In the genomic region with DNA sequence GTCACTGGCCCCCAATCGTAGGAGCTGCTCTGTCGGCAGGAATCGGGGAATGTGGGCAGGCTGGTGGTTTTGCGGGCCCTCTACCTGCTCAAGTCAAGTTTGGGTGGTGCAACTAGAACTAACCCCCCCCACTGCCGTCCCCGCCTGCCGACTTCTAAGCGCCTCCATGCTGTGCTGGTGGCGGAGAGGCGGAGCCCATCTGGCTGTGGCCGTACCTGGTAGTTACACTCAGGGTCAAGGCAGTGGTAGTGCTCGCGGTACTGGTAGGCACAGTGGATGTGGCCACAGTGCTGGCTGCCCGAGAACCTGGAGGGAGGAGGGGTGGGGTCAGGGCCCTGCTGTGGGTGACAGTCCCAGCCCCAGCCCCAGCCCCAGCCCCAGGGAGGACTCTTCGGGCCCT, we compare ENCODE assay signal across 19 cellular contexts.
DNase-seq lines count a peak whose midpoint lies in the region; ATAC-seq, FAIRE-seq and TF ChIP-seq lines count a peak whose summit lies in the region.
"Had no signal": no experiment of that assay in that cellular context is flagged by ENCODE, and none has a peak within 500 bp of the region (broad histone marks: within the 10 kb centered on the region; RNA-seq: fewer than 3 reads in every experiment).

No MANE protein-coding gene starts in this region.

- H3K9me3 Mint-ChIP-seq in immature natural killer cell = no peaks in the 10 kb centered on the region
- H3K9me3 Mint-ChIP-seq: CD14-positive monocyte; CD8-positive, alpha-beta T cell; IgD-negative memory B cell had no signal

- H2BK5ac ChIP-seq in neuronal stem cell (ENCODE audit: low read length) = peak overlapping the region; percentile 48

- no TSS peak for BruUV-seq in K562 (replicated peaks; lab: Mats Ljungman, UMichigan)

- no peak overlapping the region for H2BK12ac ChIP-seq in neuronal stem cell (ENCODE audit: low read length)

- no peak overlapping the region for H4K8ac ChIP-seq in neuronal stem cell (ENCODE audit: low read depth, low read length)

- H3K9me3 ChIP-seq in K562 (replicated peaks; ENCODE audit: control insufficient read depth, insufficient read depth, low read depth, low read length) (0 out of 2 replicates have a peak, but pooled peaks cover under 1% of the 10 kb centered on the region), neuronal stem cell (replicated peaks in 1 of 2; ENCODE audit: control insufficient read depth in 2 of 2, insufficient read depth in 1 of 2, low read depth in 1 of 2, low read length in 2 of 2) (no peaks in the 10 kb centered on the region), stomach smooth muscle (ENCODE audit: control insufficient read depth in 2 of 2, low read length in 2 of 2) (no peaks in the 10 kb centered on the region)
- H3K9me3 ChIP-seq: A549 had no signal

- no peak overlapping the region for H2AFZ ChIP-seq in K562 (ENCODE audit: low read depth, low read length)
- H2AFZ ChIP-seq in neuronal stem cell (ENCODE audit: low read length) = no peak overlapping the region

- CTCF ChIA-PET in K562 (lab: Yijun Ruan, JAX; ENCODE audit: low intra/inter-chr PET ratio) = no interaction called here

- no peak for TF ChIP-seq EP300 in K562 (IDR thresholded peaks at IDR 0.05; ENCODE audit: low read length)

- DNase-seq in K562 (ENCODE audit: extremely low read depth in 1 of 4, low spot score in 3 of 4) = no peak
- DNase-seq in neuronal stem cell (ENCODE audit: low spot score) = no peak
- DNase-seq in immature natural killer cell = no peak
- DNase-seq in NOMO-1 treated with dmso at 0.1 percent for 144 hours (lab: John Stamatoyannopoulos, UW; ENCODE audit: unreplicated experiment) = no peak
- DNase-seq: CD8-positive, alpha-beta T cell; COR-L47; DMS153; DMS79 treated with DMSO at 0.1 percent for 48 hours; EL had no signal

- H3K36me3 Mint-ChIP-seq in immature natural killer cell = peaks cover 5 to 6% (median 5%) of the 10 kb centered on the region in 3 donors

- WGBS in K562 (ENCODE audit: insufficient coverage, low coverage, missing lambda C conversion rate) = 4% methylated on average over 15 of the region's 15 CpGs
- no CpG with 5 or more reads among the region's 15 CpGs for WGBS in neuronal stem cell (ENCODE audit: extremely low coverage in 2 of 2, insufficient read length in 2 of 2, insufficient replicate concordance in 1 of 2), 2 donors

- H3K79me2 ChIP-seq in K562 (ENCODE audit: control insufficient read depth, insufficient read depth, low read length) = no peaks in the 10 kb centered on the region

- no peak for FAIRE-seq in K562 (lab: Jason Lieb, UNC)
- FAIRE-seq: A549, D721Med, G401.6, GM12892, GM19239, H54 had no signal

- H3K79me1 ChIP-seq in neuronal stem cell (ENCODE audit: low read depth, low read length) = no peaks in the 10 kb centered on the region

- peak overlapping the region; percentile 38 for H3K14ac ChIP-seq in neuronal stem cell (ENCODE audit: low read length)

- H3K4me2 ChIP-seq in K562 (ENCODE audit: insufficient read depth, low read length) (no peak overlapping the region), neuronal stem cell (ENCODE audit: insufficient read depth, low read length, poor library complexity, severe bottlenecking) (no peak overlapping the region)
- H3K4me2 ChIP-seq: A549 had no signal

- H3K27ac ChIP-seq in K562 (ENCODE audit: extremely low read depth, low read depth, low read length) = no peak overlapping the region
- no peak overlapping the region for H3K27ac ChIP-seq in neuronal stem cell (replicated peaks; ENCODE audit: low read length)
- peak overlapping the region; percentile 92 for H3K27ac ChIP-seq in stomach smooth muscle (ENCODE audit: low read length)
- H3K27ac ChIP-seq: A549 had no signal

- peaks cover 51 to 86% of the 10 kb centered on the region in 2 experiments for H3K27me3 ChIP-seq in K562 (ENCODE audit: control insufficient read depth in 2 of 2, insufficient read depth in 2 of 2, low read length in 2 of 2)
- H3K27me3 ChIP-seq in neuronal stem cell (ENCODE audit: control insufficient read depth in 3 of 3, insufficient read depth in 3 of 3, low read depth in 1 of 3, low read length in 3 of 3) = no peaks in the 10 kb centered on the region
- no peaks in the 10 kb centered on the region for H3K27me3 ChIP-seq in stomach smooth muscle (ENCODE audit: control insufficient read depth in 1 of 2, insufficient read depth in 2 of 2, low read length in 2 of 2)

- H3K4me3 ChIP-seq in K562 = no peak overlapping the region
- no peak overlapping the region for H3K4me3 ChIP-seq in neuronal stem cell (ENCODE audit: low read length in 2 of 2)
- no peak overlapping the region for H3K4me3 ChIP-seq in stomach smooth muscle (ENCODE audit: low read length in 2 of 2)
- H3K4me3 ChIP-seq: A549 had no signal

- H3K27me3 Mint-ChIP-seq in immature natural killer cell (ENCODE audit: low read depth in 3 of 3) = peaks cover 0 to 4% (median 0%) of the 10 kb centered on the region in 3 donors
- H3K27me3 Mint-ChIP-seq: IgD-negative memory B cell had no signal

- no peak overlapping the region for H3K27ac Mint-ChIP-seq in immature natural killer cell
- H3K27ac Mint-ChIP-seq: CD14-positive monocyte; CD8-positive, alpha-beta T cell; IgD-negative memory B cell had no signal

- H3K9ac ChIP-seq in K562 (ENCODE audit: insufficient read depth in 1 of 2, low read depth in 2 of 2, low read length in 2 of 2) (no peak overlapping the region), neuronal stem cell (ENCODE audit: low read depth, low read length, poor library complexity) (no peak overlapping the region), stomach smooth muscle (ENCODE audit: low read length in 2 of 2) (no peak overlapping the region)

- H2AK5ac ChIP-seq in neuronal stem cell (ENCODE audit: low read depth, low read length) = no peak overlapping the region

- no peak for TF ChIP-seq RAD21 in K562 (CRISPR knock-in tag; conservative IDR thresholded peaks at IDR 0.05 in 1 of 2, IDR thresholded peaks at IDR 0.05 in 1 of 2)

- H3K4me1 ChIP-seq in K562 (replicated peaks in 1 of 2; ENCODE audit: control insufficient read depth in 2 of 2, insufficient read depth in 2 of 2, low read length in 2 of 2) = peaks cover 0 to 65% of the 10 kb centered on the region in 2 experiments; a peak in 2 of 5 replicates
- H3K4me1 ChIP-seq in neuronal stem cell (ENCODE audit: control insufficient read depth in 2 of 2, insufficient read depth in 1 of 2, low read depth in 1 of 2, low read length in 2 of 2) = peaks cover 2 to 12% of the 10 kb centered on the region in 2 donors
- peaks cover 91% of the 10 kb centered on the region for H3K4me1 ChIP-seq in stomach smooth muscle (ENCODE audit: control insufficient read depth, insufficient read depth, low read length)
- H3K4me1 ChIP-seq: A549 had no signal

- TF ChIP-seq POLR2A in K562 (conservative IDR thresholded peaks at IDR 0.05) = no peak

- H3K36me3 ChIP-seq in K562 (ENCODE audit: control insufficient read depth, insufficient read depth, low read length) (no peaks in the 10 kb centered on the region), neuronal stem cell (replicated peaks in 1 of 2; ENCODE audit: control insufficient read depth in 2 of 2, insufficient read depth in 2 of 2, low read length in 2 of 2) (peaks cover 0 to 9% of the 10 kb centered on the region in 2 donors), stomach smooth muscle (ENCODE audit: control insufficient read depth in 2 of 2, insufficient read depth in 2 of 2, low read length in 2 of 2) (peaks cover 13 to 20% of the 10 kb centered on the region in 2 donors)

- no peak for TF ChIP-seq CTCF in K562 (IDR thresholded peaks at IDR 0.05 in 2 of 3, conservative IDR thresholded peaks at IDR 0.05 in 1 of 3; ENCODE audit: insufficient read depth in 2 of 3, low read depth in 1 of 3, low read length in 3 of 3)

- H2BK15ac ChIP-seq in neuronal stem cell (ENCODE audit: low read length) = no peak overlapping the region

- H3K18ac ChIP-seq in neuronal stem cell (ENCODE audit: low read length) = peak overlapping the region; percentile 76

- H3K4me3 Mint-ChIP-seq in immature natural killer cell = no peak overlapping the region
- H3K4me3 Mint-ChIP-seq: CD14-positive monocyte; CD8-positive, alpha-beta T cell had no signal

- ATAC-seq in K562 (peak; percentile 14; the same call in 2 of the 3 replicates), GM18498 (IDR thresholded peaks at IDR 0.05; ENCODE audit: unreplicated experiment) (no peak)
- ATAC-seq: A549; CD8-positive, alpha-beta T cell had no signal

- H4K91ac ChIP-seq in neuronal stem cell (ENCODE audit: low read depth, low read length, poor library complexity) = no peak overlapping the region

- POLR2A ChIA-PET in K562 (lab: Yijun Ruan, JAX) = no interaction called here

- H3K23ac ChIP-seq in neuronal stem cell (ENCODE audit: low read depth, low read length, poor library complexity) = peak overlapping the region; percentile 89

- H3K9me1 ChIP-seq in K562 (ENCODE audit: control insufficient read depth, insufficient read depth, low read length) = no peaks in the 10 kb centered on the region

- in situ Hi-C loops in K562 (cut with MboI) = no loop called here

- H2BK120ac ChIP-seq in neuronal stem cell (ENCODE audit: low read depth, low read length) = no peak overlapping the region

- H4K20me1 ChIP-seq in K562 (replicated peaks; ENCODE audit: control insufficient read depth, insufficient read depth, low read length) = peaks cover 30% of the 10 kb centered on the region

- H3K4ac ChIP-seq in neuronal stem cell (ENCODE audit: low read length) = no peak overlapping the region

- no peaks in the 10 kb centered on the region for H3K4me1 Mint-ChIP-seq in immature natural killer cell
- H3K4me1 Mint-ChIP-seq: CD14-positive monocyte, IgD-negative memory B cell had no signal

- intact Hi-C loops in K562 (cut with micrococcal nuclease) = no loop called here

TF ChIP-seq in K562, 482 proteins besides CTCF, POLR2A, EP300 and RAD21:
- TF ChIP-seq ZNF146 (CRISPR knock-in tag; IDR thresholded peaks at IDR 0.05; ENCODE audit: unreplicated experiment) = no peak
- TF ChIP-seq HMG20B (CRISPR knock-in tag; IDR thresholded peaks at IDR 0.05) = no peak
- no peak for TF ChIP-seq NR2F6 (CRISPR knock-in tag; IDR thresholded peaks at IDR 0.05)
- no peak for TF ChIP-seq ZFP30 (CRISPR knock-in tag; IDR thresholded peaks at IDR 0.05; ENCODE audit: borderline replicate concordance)
- TF ChIP-seq ARHGAP35 (IDR thresholded peaks at IDR 0.05; ENCODE audit: partially characterized antibody) = no peak
TF ChIP-seq in K562: peak in this region for 0.
